Comparison of ENCODE assay signal across 19 cellular contexts in the genomic region with DNA sequence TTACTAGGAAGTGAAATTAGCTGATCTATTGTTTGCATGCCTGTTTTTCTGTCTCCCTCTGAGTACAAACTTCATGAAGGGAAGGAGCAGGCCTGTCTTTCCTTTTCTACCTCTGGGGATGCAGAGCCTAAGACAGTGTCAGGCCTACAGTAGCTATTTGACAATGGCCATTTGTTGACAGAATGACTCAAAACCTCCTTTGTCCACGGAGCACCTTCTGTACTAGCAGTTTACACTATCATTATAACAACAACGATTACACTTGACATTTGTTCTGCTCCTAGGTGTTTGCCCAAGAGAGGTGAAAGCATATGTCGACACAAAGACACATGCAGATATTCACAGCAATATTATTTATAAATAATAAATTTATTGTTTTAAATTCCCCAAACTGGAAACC.
DNase-seq lines count a peak whose midpoint lies in the region; ATAC-seq, FAIRE-seq and TF ChIP-seq lines count a peak whose summit lies in the region.
"Had no signal": no experiment of that assay in that cellular context is flagged by ENCODE, and none has a peak within 500 bp of the region (broad histone marks: within the 10 kb centered on the region; RNA-seq: fewer than 3 reads in every experiment).

No MANE protein-coding gene starts in this region.

- H3K4me1 Mint-ChIP-seq in stimulated activated memory B cell treated with anti-CD40 and anti-IgM and Interleukin-4, amounts not matched to agents 10 μg/mL and 1 μg/mL and 100 μg/mL, for 72 hours, result no peaks in the 10 kb centered on the region
- H3K4me1 Mint-ChIP-seq: H9, IgD-negative memory B cell had no signal

- H3K4me3 ChIP-seq in HepG2 (replicated peaks in 1 of 3; ENCODE audit: insufficient read depth in 1 of 3, low read depth in 2 of 3, low read length in 3 of 3) (no peak overlapping the region), right lobe of liver (no peak overlapping the region), smooth muscle cell (no peak overlapping the region)
- H3K4me3 ChIP-seq: A549 had no signal

- in situ Hi-C loops in HepG2 (cut with HindIII; ENCODE audit: extremely low pct_ligation_motif_present, low pct_unique_long_range_greater_than_20kb), result no loop called here

- H4K20me1 ChIP-seq in HepG2 (ENCODE audit: insufficient read depth, low read length) (no peaks in the 10 kb centered on the region), smooth muscle cell (ENCODE audit: low read depth) (no peaks in the 10 kb centered on the region)

- TF ChIP-seq CTCF in HepG2 (CRISPR knock-in tag; IDR thresholded peaks at IDR 0.05) (no peak), right lobe of liver (IDR thresholded peaks at IDR 0.05) (no peak), VCaP (conservative IDR thresholded peaks at IDR 0.05) (no peak), smooth muscle cell (IDR thresholded peaks at IDR 0.05; ENCODE audit: borderline replicate concordance, insufficient read depth, poor library complexity, severe bottlenecking) (no peak)

- TF ChIP-seq EP300 in HepG2 (IDR thresholded peaks at IDR 0.05; ENCODE audit: low read depth in 2 of 2, low read length in 2 of 2), result no peak
- no peak for TF ChIP-seq EP300 in HepG2 (CRISPR knock-in tag; IDR thresholded peaks at IDR 0.05; ENCODE audit: borderline replicate concordance)

- H3K36me3 ChIP-seq in HepG2 (replicated peaks in 1 of 2; ENCODE audit: control insufficient read depth in 1 of 2, insufficient read depth in 2 of 2, low read length in 2 of 2) (no peaks in the 10 kb centered on the region), right lobe of liver (no peaks in the 10 kb centered on the region), smooth muscle cell (ENCODE audit: low read depth) (no peaks in the 10 kb centered on the region)

- H3K79me2 ChIP-seq in HepG2 (ENCODE audit: insufficient read depth, low read length) (no peaks in the 10 kb centered on the region), smooth muscle cell (ENCODE audit: low read depth) (no peaks in the 10 kb centered on the region)

- H3K9me3 ChIP-seq in HepG2 (ENCODE audit: low read length) (no peaks in the 10 kb centered on the region), right lobe of liver (no peaks in the 10 kb centered on the region), smooth muscle cell (replicated peaks; ENCODE audit: low read depth) (no peaks in the 10 kb centered on the region)
- H3K9me3 ChIP-seq: A549 had no signal

- no peak for ATAC-seq in HepG2
- ATAC-seq in right lobe of liver, result no peak
- no peak for ATAC-seq in stimulated activated memory B cell treated with anti-CD40 and anti-IgM and Interleukin-4, amounts not matched to agents 10 μg/mL and 1 μg/mL and 100 μg/mL, for 72 hours
- ATAC-seq: A549 had no signal

- H3K36me3 Mint-ChIP-seq in stimulated activated memory B cell treated with anti-CD40 and anti-IgM and Interleukin-4, amounts not matched to agents 10 μg/mL and 1 μg/mL and 100 μg/mL, for 72 hours, result no peaks in the 10 kb centered on the region
- H3K36me3 Mint-ChIP-seq: IgD-negative memory B cell had no signal

- H3K27ac ChIP-seq in HepG2 (ENCODE audit: extremely low read length, insufficient read depth, low read length) (no peak overlapping the region), right lobe of liver (no peak overlapping the region), VCaP (peak overlapping the region; percentile 92), smooth muscle cell (ENCODE audit: low read depth) (no peak overlapping the region)
- H3K27ac ChIP-seq: A549, C4-2B had no signal

- no peak overlapping the region for H3K9ac ChIP-seq in HepG2 (ENCODE audit: insufficient read depth, low read depth, low read length)
- H3K9ac ChIP-seq in smooth muscle cell (ENCODE audit: low read depth), result no peak overlapping the region

- H2AFZ ChIP-seq in HepG2 (ENCODE audit: low read length), result no peak overlapping the region
- no peak overlapping the region for H2AFZ ChIP-seq in smooth muscle cell (ENCODE audit: low read depth)

- 1% methylated on average over 3 of the region's 3 CpGs for WGBS in HepG2 (ENCODE audit: low lambda C conversion rate)
- 51% methylated on average over 3 of the region's 3 CpGs for WGBS in right lobe of liver (ENCODE audit: insufficient coverage, low coverage, low lambda C conversion rate, missing lambda C conversion rate)
- WGBS in smooth muscle cell (ENCODE audit: low lambda C conversion rate), result 86% methylated on average over 3 of the region's 3 CpGs

- no peak for TF ChIP-seq POLR2A in HepG2 (IDR thresholded peaks at IDR 0.05; ENCODE audit: insufficient read depth in 1 of 2, low read depth in 2 of 2, low read length in 2 of 2)
- no peak for TF ChIP-seq POLR2A in right lobe of liver (IDR thresholded peaks at IDR 0.05)

- H3K27me3 Mint-ChIP-seq in stimulated activated memory B cell treated with anti-CD40 and anti-IgM and Interleukin-4, amounts not matched to agents 10 μg/mL and 1 μg/mL and 100 μg/mL, for 72 hours, result no peaks in the 10 kb centered on the region
- H3K27me3 Mint-ChIP-seq: CD4-positive, alpha-beta T cell had no signal

- no peaks in the 10 kb centered on the region for H3K9me3 Mint-ChIP-seq in stimulated activated memory B cell treated with anti-CD40 and anti-IgM and Interleukin-4, amounts not matched to agents 10 μg/mL and 1 μg/mL and 100 μg/mL, for 72 hours
- H3K9me3 Mint-ChIP-seq: CD4-positive, alpha-beta T cell had no signal

- H3K4me1 ChIP-seq in HepG2 (ENCODE audit: insufficient read depth, low read length) (peaks cover 17% of the 10 kb centered on the region), right lobe of liver (peaks cover 0 to 39% (median 13%) of the 10 kb centered on the region in 4 donors), smooth muscle cell (ENCODE audit: low read depth) (no peaks in the 10 kb centered on the region)
- H3K4me1 ChIP-seq: A549 had no signal

- H3K4me2 ChIP-seq in HepG2 (ENCODE audit: low read depth, low read length) (no peak overlapping the region), smooth muscle cell (no peak overlapping the region)
- H3K4me2 ChIP-seq: A549 had no signal

- no peaks in the 10 kb centered on the region for H3F3A ChIP-seq in smooth muscle cell (ENCODE audit: low read depth)

- H3K27me3 ChIP-seq in HepG2 (ENCODE audit: control insufficient read depth in 1 of 2, insufficient read depth in 2 of 2, low read length in 2 of 2) (peaks cover 0 to 16% of the 10 kb centered on the region in 2 experiments; a peak in 2 of 5 replicates), right lobe of liver (no peaks in the 10 kb centered on the region), smooth muscle cell (ENCODE audit: low read depth) (peaks cover 28% of the 10 kb centered on the region)

- peak; percentile 51 for FAIRE-seq in HepG2 (lab: Jason Lieb, UNC)
- FAIRE-seq: A549, D721Med, H1, HTR-8/SVneo had no signal

- DNase-seq in HepG2 (ENCODE audit: low spot score) (peak; percentile 23), right lobe of liver (no peak), NCI-H69 (lab: John Stamatoyannopoulos, UW) (peak; percentile 55), smooth muscle cell (lab: John Stamatoyannopoulos, UW; ENCODE audit: unreplicated experiment) (no peak), NOMO-1 treated with dmso at 0.1 percent for 144 hours (lab: John Stamatoyannopoulos, UW; ENCODE audit: unreplicated experiment) (no peak)
- DNase-seq: AML-193; Caco-2; CD4-positive, alpha-beta T cell; DMS79 treated with DMSO at 0.1 percent for 48 hours; GF-D8; H9 had no signal

- TF ChIP-seq RAD21 in HepG2 (CRISPR knock-in tag; IDR thresholded peaks at IDR 0.05), result no peak

- POLR2A ChIA-PET in HepG2 (lab: Yijun Ruan, JAX), result no interaction called here

- BruUV-seq in HepG2 (replicated peaks; lab: Mats Ljungman, UMichigan), result no TSS peak

- CTCF ChIA-PET in HepG2 (lab: Yijun Ruan, JAX; ENCODE audit: low intra/inter-chr PET ratio, low total read pairs), result no interaction called here

- intact Hi-C loops in HepG2 (cut with micrococcal nuclease; ENCODE audit: unreplicated experiment), result no loop called here
- intact Hi-C loops in right lobe of liver (cut with DNase I), result no loop called here

- H3K4me3 Mint-ChIP-seq in stimulated activated memory B cell treated with anti-CD40 and anti-IgM and Interleukin-4, amounts not matched to agents 10 μg/mL and 1 μg/mL and 100 μg/mL, for 72 hours, result no peak overlapping the region
- H3K4me3 Mint-ChIP-seq: CD4-positive, alpha-beta T cell; H9; IgD-negative memory B cell had no signal

- no peak overlapping the region for H3K27ac Mint-ChIP-seq in stimulated activated memory B cell treated with anti-CD40 and anti-IgM and Interleukin-4, amounts not matched to agents 10 μg/mL and 1 μg/mL and 100 μg/mL, for 72 hours
- H3K27ac Mint-ChIP-seq: CD4-positive, alpha-beta T cell; H9; IgD-negative memory B cell had no signal

Comparison
In these comparisons a context has a peak if more than half of its experiments do, and no peak if none do; other contexts are left out.
1. DNase-seq: peak in HepG2 (single experiment) and NCI-H69 (single experiment); none in right lobe of liver (0 of 3), smooth muscle cell (single experiment) and NOMO-1 treated with dmso at 0.1 percent for 144 hours (single experiment).